In the genomic region with DNA sequence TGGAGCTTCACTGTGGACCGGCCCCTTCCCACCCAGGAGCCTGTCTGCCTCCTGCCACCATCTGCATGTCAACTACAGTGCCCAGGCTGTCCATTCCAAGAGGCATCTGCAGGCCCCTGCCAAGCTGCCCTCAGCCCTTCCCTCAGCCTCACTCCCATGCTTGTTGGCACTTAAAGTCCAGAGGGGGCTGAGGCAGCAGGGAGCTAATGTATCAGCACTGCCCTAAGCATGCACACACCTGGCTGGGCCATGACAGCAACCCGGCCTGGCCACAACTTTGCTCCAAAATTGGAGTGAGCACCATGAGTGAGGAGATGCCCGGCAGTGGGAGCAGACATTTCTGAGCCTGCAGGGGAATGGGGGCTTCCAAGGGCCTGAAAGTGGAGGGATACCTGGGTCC, we compare ENCODE assay signal across 28 cellular contexts.
"Had no signal": no experiment of that assay in that cellular context is flagged by ENCODE, and none has a peak within 500 bp of the region (broad histone marks: within the 10 kb centered on the region; RNA-seq: fewer than 3 reads in every experiment).

No MANE protein-coding gene starts in this region.

- H3K27ac ChIP-seq: colonic mucosa, coronary artery, dorsolateral prefrontal cortex, epithelial cell of prostate, esophagus muscularis mucosa, esophagus squamous epithelium, foreskin keratinocyte, gastrocnemius medialis, gastroesophageal sphincter, heart left ventricle had no signal

- ATAC-seq: effector memory CD8-positive, alpha-beta T cell; esophagus mucosa; foreskin keratinocyte; gastrocnemius medialis; gastroesophageal sphincter; heart left ventricle had no signal

- H3K36me3 ChIP-seq: colonic mucosa, esophagus muscularis mucosa, esophagus squamous epithelium, gastrocnemius medialis, gastroesophageal sphincter, heart left ventricle had no signal

- H3K27ac Mint-ChIP-seq: dendritic cell treated with granulocyte-macrophage colony-stimulating factor and Interleukin-4, amounts not matched to agents 40 ng/mL and 50 ng/mL, for 4 days; effector memory CD8-positive, alpha-beta T cell; endodermal cell had no signal

- H3K4me3 Mint-ChIP-seq: dendritic cell treated with granulocyte-macrophage colony-stimulating factor and Interleukin-4, amounts not matched to agents 40 ng/mL and 50 ng/mL, for 4 days; effector memory CD8-positive, alpha-beta T cell; endodermal cell had no signal

- H3K4me1 ChIP-seq: colonic mucosa, esophagus muscularis mucosa, esophagus squamous epithelium, foreskin keratinocyte, gastrocnemius medialis, gastroesophageal sphincter, heart left ventricle had no signal

- H3K4me1 Mint-ChIP-seq: endodermal cell had no signal

- H3K27me3 ChIP-seq: colonic mucosa, dorsolateral prefrontal cortex, esophagus muscularis mucosa, esophagus squamous epithelium, foreskin keratinocyte, gastrocnemius medialis, gastroesophageal sphincter, heart left ventricle had no signal

- H3K27me3 Mint-ChIP-seq: dendritic cell treated with granulocyte-macrophage colony-stimulating factor and Interleukin-4, amounts not matched to agents 40 ng/mL and 50 ng/mL, for 4 days; effector memory CD8-positive, alpha-beta T cell had no signal

- FAIRE-seq: colon, endometrium, endothelial cell of umbilical vein, frontal cortex had no signal

- H3K4me3 ChIP-seq: colonic mucosa, coronary artery, dorsolateral prefrontal cortex, esophagus muscularis mucosa, esophagus squamous epithelium, gastrocnemius medialis, gastroesophageal sphincter, heart left ventricle had no signal

- DNase-seq: colonic mucosa; cortex of kidney; dermis blood vessel endothelial cell; dorsolateral prefrontal cortex; effector CD4-positive, alpha-beta T cell; effector CD8-positive, alpha-beta T cell; effector memory CD4-positive, alpha-beta T cell; effector memory CD8-positive, alpha-beta T cell; endodermal cell; erythroblast; esophagus squamous epithelium; foreskin fibroblast; foreskin keratinocyte; foreskin melanocyte; gastrocnemius medialis; glutamatergic neuron; head of caudate nucleus had no signal

- H3K9me3 ChIP-seq: colonic mucosa, esophagus muscularis mucosa, gastrocnemius medialis had no signal
